ENCODE assay signal across 8 cellular contexts in the genomic region with DNA sequence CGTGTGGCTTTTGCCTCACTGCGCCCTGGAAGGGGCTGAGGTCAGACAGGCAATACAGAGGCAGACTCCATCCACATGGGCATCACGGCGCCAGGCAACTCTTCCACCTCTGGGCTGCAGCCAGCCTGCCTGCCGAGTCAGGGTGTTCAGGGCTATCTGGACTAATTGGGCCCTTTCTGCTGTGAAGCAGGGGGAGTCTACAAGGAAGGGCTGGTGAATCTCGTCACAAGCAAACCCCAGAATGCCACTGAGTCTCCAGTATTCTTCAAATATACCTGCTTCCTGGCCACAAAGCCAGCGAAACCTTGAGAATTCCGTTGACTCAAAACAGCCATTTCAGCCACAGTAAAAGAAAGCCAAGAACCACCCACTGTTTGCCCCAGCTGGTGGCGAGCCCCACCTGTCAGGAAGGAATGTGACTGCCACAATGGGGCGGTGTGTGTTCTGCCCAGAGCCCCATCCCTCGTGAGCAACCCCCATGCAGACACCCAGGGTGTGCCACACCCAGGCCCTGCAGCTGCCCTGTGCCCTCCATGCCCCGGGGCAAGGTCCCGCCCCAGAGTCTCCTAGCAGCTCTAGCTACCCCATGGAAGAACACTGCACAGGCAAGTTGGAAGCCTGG.
DNase-seq lines count a peak whose midpoint lies in the region; ATAC-seq and TF ChIP-seq lines count a peak whose summit lies in the region.

No MANE protein-coding gene starts in this region.

- H3K36me3 ChIP-seq in adrenal gland (replicated peaks in 1 of 2) (peaks cover 0 to 21% of the 10 kb centered on the region in 2 donors), uterus (no peaks in the 10 kb centered on the region), hepatocyte (replicated peaks; ENCODE audit: insufficient read depth, low read depth) (no peaks in the 10 kb centered on the region)

- peaks cover 2% of the 10 kb centered on the region for H4K20me1 ChIP-seq in hepatocyte (ENCODE audit: insufficient read depth, poor library complexity, severe bottlenecking)

- H3K4me1 ChIP-seq in adrenal gland (replicated peaks in 1 of 2) (peaks cover 14 to 56% of the 10 kb centered on the region in 2 donors), uterus (peaks cover 0 to 23% of the 10 kb centered on the region in 2 donors), hepatocyte (ENCODE audit: insufficient read depth) (peaks cover 12% of the 10 kb centered on the region)

- TF ChIP-seq CTCF in adrenal gland (IDR thresholded peaks at IDR 0.05) (no peak), uterus (IDR thresholded peaks at IDR 0.05) (no peak), hepatocyte (IDR thresholded peaks at IDR 0.05; ENCODE audit: poor library complexity) (no peak)

- intact Hi-C loops in adrenal gland (cut with DNase I), result loop anchor here (5.0 to 10.0 kb wide), 2 partner anchors 92 to 110 kb away; no protein-coding TSS in a partner anchor
- intact Hi-C loops in uterus (cut with DNase I; ENCODE audit: low total_unique reads), result loop anchor here (10.0 kb wide), 1 partner anchor 92 kb away; no protein-coding TSS in a partner anchor

- peaks cover 7% of the 10 kb centered on the region for H3K79me2 ChIP-seq in hepatocyte

- H3K9me3 ChIP-seq in adrenal gland (replicated peaks in 1 of 3), result no peaks in the 10 kb centered on the region
- H3K9me3 ChIP-seq in uterus, result no peaks in the 10 kb centered on the region
- no peaks in the 10 kb centered on the region for H3K9me3 ChIP-seq in hepatocyte (ENCODE audit: low read depth)

- no peak overlapping the region for H2AFZ ChIP-seq in hepatocyte

- DNase-seq in COR-L47 (lab: John Stamatoyannopoulos, UW), result peak; percentile 43
- DNase-seq in LoVo (ENCODE audit: low spot score), result peak; percentile 86
- DNase-seq in adrenal gland, result no peak
- DNase-seq in stimulated activated CD4-positive, alpha-beta T cell treated with anti-CD3 and anti-CD28 coated beads, Interleukin-1b, Interleukin-23, amount 100 ng/mL, for 4 hours (ENCODE audit: low read depth in 2 of 2), result peak; percentile 31 to 33
- no peak for DNase-seq in uterus
- no peak for DNase-seq in DMS53 (lab: John Stamatoyannopoulos, UW)
- DNase-seq in hepatocyte (ENCODE audit: low spot score), result no peak

- H3K4me2 ChIP-seq in hepatocyte, result no peak overlapping the region

- TF ChIP-seq POLR2A in adrenal gland (IDR thresholded peaks at IDR 0.05) (no peak), uterus (IDR thresholded peaks at IDR 0.05) (no peak)

- WGBS in adrenal gland, 4 donors, result 63 to 74% (median 66%) methylated on average over 10 to 13 of the region's 13 CpGs
- WGBS in hepatocyte (ENCODE audit: low lambda C conversion rate, missing lambda C conversion rate), result 89% methylated on average over 13 of the region's 13 CpGs

- H3K4me3 ChIP-seq in adrenal gland (no peak overlapping the region), uterus (no peak overlapping the region), hepatocyte (no peak overlapping the region)

- peak overlapping the region in 3 of 5 donors; percentile 13 to 70 (median 46) for H3K27ac ChIP-seq in adrenal gland
- H3K27ac ChIP-seq in uterus, result no peak overlapping the region
- no peak overlapping the region for H3K27ac ChIP-seq in hepatocyte

- H3K27me3 ChIP-seq in adrenal gland, result no peaks in the 10 kb centered on the region
- no peaks in the 10 kb centered on the region for H3K27me3 ChIP-seq in uterus
- no peaks in the 10 kb centered on the region for H3K27me3 ChIP-seq in hepatocyte

- peak; percentile 84 for ATAC-seq in GM21447 (IDR thresholded peaks at IDR 0.05; ENCODE audit: unreplicated experiment)

- H3K9me2 ChIP-seq in hepatocyte (replicated peaks; ENCODE audit: insufficient read depth), result no peaks in the 10 kb centered on the region

Comparison
In these comparisons a context has a peak if more than half of its experiments do, and no peak if none do; other contexts are left out.
1. DNase-seq: peak in COR-L47 (single experiment), LoVo (single experiment) and stimulated activated CD4-positive, alpha-beta T cell treated with anti-CD3 and anti-CD28 coated beads, Interleukin-1b, Interleukin-23, amount 100 ng/mL, for 4 hours (2 of 2); none in adrenal gland (0 of 7), uterus (0 of 2), DMS53 (single experiment) and hepatocyte (single experiment).
2. H3K27ac ChIP-seq: peak in adrenal gland (3 of 5); none in uterus (0 of 2) and hepatocyte (single experiment).